In genomic region chr16:632486-633335, GRCh38 we compare ENCODE assay signal across 15 cellular contexts. TPM values are rescaled to one million over a fixed set of nuclear protein-coding genes. Genes with fewer than 3 reads are reported as not detected.
DNase-seq lines count a peak whose midpoint lies in the region; ATAC-seq, FAIRE-seq and TF ChIP-seq lines count a peak whose summit lies in the region.
"Had no signal": no experiment of that assay in that cellular context is flagged by ENCODE, and none has a peak within 500 bp of the region (broad histone marks: within the 10 kb centered on the region; RNA-seq: fewer than 3 reads in every experiment).

No MANE protein-coding gene starts in this region.

- H2AFZ ChIP-seq in GM12878 (ENCODE audit: control insufficient read depth, low read depth, low read length): no peak overlapping the region
- H2AFZ ChIP-seq in GM23338: no peak overlapping the region

- SMC1A ChIA-PET in GM12878 (lab: Charles Lee; ENCODE audit: uncharacterized antibody, unreplicated experiment): no interaction called here

- RAD21 ChIA-PET in GM12878 (lab: Charles Lee; ENCODE audit: unreplicated experiment): no interaction called here

- WGBS in GM12878 (ENCODE audit: insufficient coverage, insufficient replicate concordance, low lambda C conversion rate, missing lambda C conversion rate): 99% methylated on average over 42 of the region's 67 CpGs

- H3K27ac ChIP-seq in HEK293 (ENCODE audit: extremely low read depth, low read depth, low read length) (no peak overlapping the region), GM12878 (ENCODE audit: control insufficient read depth, insufficient read depth) (no peak overlapping the region), GM23338 (ENCODE audit: low read depth) (no peak overlapping the region)
- H3K27ac ChIP-seq: SJSA1 had no signal

- 0 out of 2 replicates have a peak, but pooled peaks cover 3% of the 10 kb centered on the region for H3F3A ChIP-seq in GM23338 (replicated peaks; ENCODE audit: low read depth)

- H3K4me1 ChIP-seq in HEK293 (ENCODE audit: control insufficient read depth, insufficient read depth, low read length) (peaks cover 4% of the 10 kb centered on the region; the same call in 1 of the 2 replicates), GM12878 (ENCODE audit: control insufficient read depth, insufficient read depth, low read length) (peaks cover 4% of the 10 kb centered on the region), GM23338 (ENCODE audit: insufficient read depth) (peaks cover 18% of the 10 kb centered on the region)

- no peak for TF ChIP-seq EP300 in GM12878 (IDR thresholded peaks at IDR 0.05; ENCODE audit: borderline replicate concordance in 1 of 2, control insufficient read depth in 1 of 2, low read depth in 2 of 2, low read length in 2 of 2)

- H3K9me2 ChIP-seq in GM23338 (ENCODE audit: insufficient read depth): no peaks in the 10 kb centered on the region

- H3K36me3 Mint-ChIP-seq in nephron progenitor cell (ENCODE audit: low read depth): peaks cover 5% of the 10 kb centered on the region
- H3K36me3 Mint-ChIP-seq in GM23338 (ENCODE audit: low read depth): no peaks in the 10 kb centered on the region

- H3K4me2 ChIP-seq in GM12878 (ENCODE audit: control insufficient read depth, insufficient read depth) (no peak overlapping the region), GM23338 (no peak overlapping the region)

- H4K20me1 ChIP-seq in GM12878 (ENCODE audit: control insufficient read depth, insufficient read depth): no peaks in the 10 kb centered on the region
- H4K20me1 ChIP-seq in GM23338 (replicated peaks; ENCODE audit: insufficient read depth): no peaks in the 10 kb centered on the region

- ATAC-seq in GM12878: no peak
- ATAC-seq in GM23338: no peak

- no peaks in the 10 kb centered on the region for H3K9me3 ChIP-seq in HEK293 (ENCODE audit: control insufficient read depth, insufficient read depth, low read depth, low read length)
- no peaks in the 10 kb centered on the region for H3K9me3 ChIP-seq in GM12878 (replicated peaks; ENCODE audit: control insufficient read depth, insufficient read depth, low read length)
- H3K9me3 ChIP-seq: Caco-2, MG63, SJSA1 had no signal

- H3K36me3 ChIP-seq in HEK293 (ENCODE audit: control insufficient read depth in 2 of 2, insufficient read depth in 1 of 2, low read length in 2 of 2): peaks cover 0 to 20% of the 10 kb centered on the region in 2 experiments; a peak in 1 of 3 replicates
- peaks cover 0 to 4% of the 10 kb centered on the region in 2 experiments; a peak in 3 of 4 replicates for H3K36me3 ChIP-seq in GM12878 (ENCODE audit: control insufficient read depth in 2 of 2, insufficient read depth in 2 of 2, low read length in 1 of 2)
- no peaks in the 10 kb centered on the region for H3K36me3 ChIP-seq in GM23338 (ENCODE audit: insufficient read depth)

- no peak for TF ChIP-seq CTCF in HEK293 (tag by site-specific recombination; IDR thresholded peaks at IDR 0.05)
- no peak for TF ChIP-seq CTCF in GM12878 (IDR thresholded peaks at IDR 0.05 in 2 of 3, conservative IDR thresholded peaks at IDR 0.05 in 1 of 3; ENCODE audit: control insufficient read depth in 2 of 3, extremely low read depth in 1 of 3, insufficient read depth in 1 of 3, low read depth in 3 of 3, low read length in 3 of 3)
- TF ChIP-seq CTCF in nephron progenitor cell (IDR thresholded peaks at IDR 0.05): no peak
- no peak for TF ChIP-seq CTCF in GM23338 (conservative IDR thresholded peaks at IDR 0.05; ENCODE audit: low read depth in 2 of 2)

- H3K4me1 Mint-ChIP-seq in nephron progenitor cell (peaks cover 43% of the 10 kb centered on the region), GM23338 (peaks cover 17% of the 10 kb centered on the region)

- H3K79me2 ChIP-seq in GM12878 (ENCODE audit: control insufficient read depth, insufficient read depth, low read length) (peaks cover 14% of the 10 kb centered on the region), GM23338 (replicated peaks; ENCODE audit: insufficient read depth) (no peaks in the 10 kb centered on the region; the same call in 1 of the 2 replicates)

- FAIRE-seq in GM12878 (lab: Jason Lieb, UNC): no peak
- FAIRE-seq in RCC 7860 (lab: Jason Lieb, UNC): no peak

- CTCF ChIA-PET in HEK293 (lab: Yijun Ruan, JAX) (no interaction called here), GM12878 (lab: Yijun Ruan, JAX) (no interaction called here)

- H3K9me3 Mint-ChIP-seq in nephron progenitor cell (no peaks in the 10 kb centered on the region), GM23338 (peaks cover 4% of the 10 kb centered on the region; the same call in 2 of the 3 replicates)

- H3K27me3 Mint-ChIP-seq in nephron progenitor cell (ENCODE audit: low read depth, poor library complexity): peaks cover 6% of the 10 kb centered on the region
- H3K27me3 Mint-ChIP-seq in GM23338 (ENCODE audit: insufficient read depth, low read depth, poor library complexity): peaks cover 17% of the 10 kb centered on the region

- no peak for TF ChIP-seq RAD21 in GM12878 (IDR thresholded peaks at IDR 0.05; ENCODE audit: insufficient read depth, low read depth, low read length)

- H3K27ac Mint-ChIP-seq in nephron progenitor cell (no peak overlapping the region), GM23338 (no peak overlapping the region)
- H3K27ac Mint-ChIP-seq: H9 had no signal

- TF ChIP-seq POLR2A in GM12878 (IDR thresholded peaks at IDR 0.05; ENCODE audit: low read depth, low read length): peak; percentile 37

- no peaks in the 10 kb centered on the region for H3K27me3 ChIP-seq in GM12878 (replicated peaks in 1 of 2; ENCODE audit: control insufficient read depth in 2 of 2, insufficient read depth in 2 of 2, low read length in 1 of 2)
- no peaks in the 10 kb centered on the region for H3K27me3 ChIP-seq in GM23338 (ENCODE audit: insufficient read depth)
- H3K27me3 ChIP-seq: MG63, SJSA1 had no signal

- intact Hi-C loops in GM12878 (cut with micrococcal nuclease; ENCODE audit: unreplicated experiment): no loop called here

- DNase-seq in GM12878 (ENCODE audit: low read depth, low spot score) (no peak), nephron progenitor cell (no peak), GM23338 (ENCODE audit: low spot score) (no peak), AG08395 (ENCODE audit: low spot score) (no peak), RCC 7860 (ENCODE audit: low spot score) (no peak)
- DNase-seq: AML-193, Caco-2, H9, MG63, NCI-H1105 treated with DMSO at 0.1 percent for 48 hours, NCI-H1930, NCI-H2171, NCI-H774 had no signal

- H3K4me3 ChIP-seq in HEK293 (ENCODE audit: low read depth, low read length): no peak overlapping the region
- no peak overlapping the region for H3K4me3 ChIP-seq in GM12878
- H3K4me3 ChIP-seq in GM23338: no peak overlapping the region
- H3K4me3 ChIP-seq: MG63, SJSA1 had no signal

- BruUV-seq in GM12878 (replicated peaks; lab: Mats Ljungman, UMichigan): no TSS peak

- POLR2A ChIA-PET in HEK293 (lab: Yijun Ruan, JAX) (interaction anchor here (1.3 kb wide), 1 partner anchor 8 kb away, joined by 3 read pairs; no protein-coding TSS in a partner anchor), GM12878 (lab: Charles Lee) (no interaction called here)

- H3K4me3 Mint-ChIP-seq in nephron progenitor cell (peak overlapping the region; percentile 86), GM23338 (no peak overlapping the region)

- in situ Hi-C loops in GM12878 (cut with MboI): no loop called here

- H3K9ac ChIP-seq in GM12878 (ENCODE audit: control insufficient read depth, insufficient read depth, low read length): no peak overlapping the region

RNA-seq across cellular contexts. Expression of gene WFIKKN1, which starts 1.9 kb away (rescaled TPM):
- 0.71 and 1.3 TPM in 2 replicates for total RNA-seq in GM12878 (2013; cell fraction: nucleolus; rRNA removed)
- total RNA-seq in GM12878 (2014; rRNA removed): 0.06 and 0.11 TPM in 2 replicates
- 0.04 TPM in 1 of 2 replicates, not detected in the other for total RNA-seq in GM12878 (2014; rRNA removed; fragmentation: Illumina TruSeq; extraction: Trizol)
- total RNA-seq in GM12878 (2021): 0.27 and 0.41 TPM in 2 replicates
- not detected for polyA plus RNA-seq in GM12878 (2011; ENCODE audit: low read depth)
- polyA plus RNA-seq in GM12878 (2011; rRNA removed): 0.01 and 0.03 TPM in 2 replicates
- 0.04 and 0.08 TPM in 2 replicates for polyA plus RNA-seq in GM12878 (2011; cell fraction: cytosol; rRNA removed)
- 0.81 and 1.0 TPM in 2 replicates for polyA plus RNA-seq in GM12878 (2011; cell fraction: nucleus; rRNA removed)
- polyA plus RNA-seq in GM12878 (2012): 0.12 and 0.18 TPM in 2 replicates
- polyA plus RNA-seq in GM12878 (2014; fragmentation: Illumina TruSeq; extraction: Trizol): 0.01 TPM in 1 of 2 replicates, not detected in the other
- not detected for polyA plus RNA-seq in GM12878 (2014; fragmentation: Nextera tagmentation; extraction: Ambion mirVana)
- 0.15 and 0.62 TPM in 2 replicates for polyA plus RNA-seq in GM12878 (2014; rRNA removed)
- polyA plus RNA-seq in GM12878 (2016; fragmentation: Nextera tagmentation; extraction: Ambion mirVana): under 1 TPM; 0.05 to 0.19 TPM
- polyA minus RNA-seq in GM12878 (2011; rRNA and poly(A)+ RNA removed): 0.05 and 0.07 TPM in 2 replicates
- polyA minus RNA-seq in GM12878 (2011; cell fraction: cytosol; rRNA and poly(A)+ RNA removed): not detected in 2 replicates
- polyA minus RNA-seq in GM12878 (2011; cell fraction: nucleus; rRNA and poly(A)+ RNA removed): 0.36 and 0.86 TPM in 2 replicates
- total RNA-seq in GM23338 (2014; rRNA removed; shearing (Covaris generic)): 6.8 and 11.2 TPM in 2 replicates
- 3.5 and 4.0 TPM in 2 replicates for polyA plus RNA-seq in GM23338 (2016; fragmentation: Nextera tagmentation; extraction: Ambion mirVana)

RNA-seq across cellular contexts. Expression of gene METTL26, which starts 3.4 kb away (rescaled TPM):
- total RNA-seq in GM12878 (2013; cell fraction: nucleolus; rRNA removed): 36.1 and 45.7 TPM in 2 replicates
- total RNA-seq in GM12878 (2014; rRNA removed) (107 and 116 TPM in 2 replicates), GM12878 (2014; rRNA removed; fragmentation: Illumina TruSeq; extraction: Trizol) (31.9 and 36.2 TPM in 2 replicates), GM12878 (2021) (94.0 and 97.0 TPM in 2 replicates)
- 18.2 TPM for polyA plus RNA-seq in GM12878 (2011; ENCODE audit: low read depth)
- polyA plus RNA-seq in GM12878 (2011; rRNA removed) (33.7 and 61.6 TPM in 2 replicates), GM12878 (2014; fragmentation: Illumina TruSeq; extraction: Trizol) (14.0 and 25.0 TPM in 2 replicates), GM12878 (2014; fragmentation: Nextera tagmentation; extraction: Ambion mirVana) (10 to 100 TPM in 1 of 2 experiments, 1 to 10 TPM in 1; 5.4 to 12.0 TPM), GM12878 (2014; rRNA removed) (163 and 172 TPM in 2 replicates), GM12878 (2016; fragmentation: Nextera tagmentation; extraction: Ambion mirVana) (100 to 1,000 TPM; 140 to 155 TPM), GM23338 (2016; fragmentation: Nextera tagmentation; extraction: Ambion mirVana) (223 and 225 TPM in 2 replicates)
- 85.5 and 144 TPM in 2 replicates for polyA plus RNA-seq in GM12878 (2011; cell fraction: cytosol; rRNA removed)
- polyA plus RNA-seq in GM12878 (2011; cell fraction: nucleus; rRNA removed): 134 and 142 TPM in 2 replicates
- 70.4 and 79.4 TPM in 2 replicates for polyA plus RNA-seq in GM12878 (2012)
- polyA minus RNA-seq in GM12878 (2011; rRNA and poly(A)+ RNA removed): 9.9 and 31.1 TPM in 2 replicates
- 32.5 and 41.2 TPM in 2 replicates for polyA minus RNA-seq in GM12878 (2011; cell fraction: cytosol; rRNA and poly(A)+ RNA removed)
- 34.7 and 43.1 TPM in 2 replicates for polyA minus RNA-seq in GM12878 (2011; cell fraction: nucleus; rRNA and poly(A)+ RNA removed)
- total RNA-seq in GM23338 (2014; rRNA removed; shearing (Covaris generic)): 131 and 153 TPM in 2 replicates

RNA-seq across cellular contexts. Expression of gene MCRIP2, which starts 8.9 kb away (rescaled TPM):
- 42.8 and 49.5 TPM in 2 replicates for total RNA-seq in GM12878 (2013; cell fraction: nucleolus; rRNA removed)
- total RNA-seq in GM12878 (2014; rRNA removed): 77.5 and 93.1 TPM in 2 replicates
- 16.9 and 21.3 TPM in 2 replicates for total RNA-seq in GM12878 (2014; rRNA removed; fragmentation: Illumina TruSeq; extraction: Trizol)
- 83.0 and 92.2 TPM in 2 replicates for total RNA-seq in GM12878 (2021)
- 12.3 TPM for polyA plus RNA-seq in GM12878 (2011; ENCODE audit: low read depth)
- 15.2 and 37.4 TPM in 2 replicates for polyA plus RNA-seq in GM12878 (2011; rRNA removed)
- 76.4 and 115 TPM in 2 replicates for polyA plus RNA-seq in GM12878 (2011; cell fraction: cytosol; rRNA removed)
- 85.8 and 105 TPM in 2 replicates for polyA plus RNA-seq in GM12878 (2011; cell fraction: nucleus; rRNA removed)
- polyA plus RNA-seq in GM12878 (2012): 44.3 and 57.9 TPM in 2 replicates
- 1.6 and 6.1 TPM in 2 replicates for polyA plus RNA-seq in GM12878 (2014; fragmentation: Illumina TruSeq; extraction: Trizol)
- polyA plus RNA-seq in GM12878 (2014; fragmentation: Nextera tagmentation; extraction: Ambion mirVana): 1 to 10 TPM in 1 of 2 experiments, under 1 TPM in 1; 0.19 to 4.3 TPM
- polyA plus RNA-seq in GM12878 (2014; rRNA removed): 83.0 and 105 TPM in 2 replicates
- polyA plus RNA-seq in GM12878 (2016; fragmentation: Nextera tagmentation; extraction: Ambion mirVana): 10 to 100 TPM; 78.3 to 84.5 TPM
- polyA minus RNA-seq in GM12878 (2011; rRNA and poly(A)+ RNA removed): 8.6 and 27.5 TPM in 2 replicates
- 18.1 and 21.1 TPM in 2 replicates for polyA minus RNA-seq in GM12878 (2011; cell fraction: cytosol; rRNA and poly(A)+ RNA removed)
- polyA minus RNA-seq in GM12878 (2011; cell fraction: nucleus; rRNA and poly(A)+ RNA removed): 16.1 and 27.6 TPM in 2 replicates
- total RNA-seq in GM23338 (2014; rRNA removed; shearing (Covaris generic)): 53.2 and 64.3 TPM in 2 replicates
- 67.7 and 80.2 TPM in 2 replicates for polyA plus RNA-seq in GM23338 (2016; fragmentation: Nextera tagmentation; extraction: Ambion mirVana)

RNA-seq across cellular contexts. Expression of gene WDR90, which starts 16.5 kb away (rescaled TPM):
- total RNA-seq in GM12878 (2013; cell fraction: nucleolus; rRNA removed): 113 and 123 TPM in 2 replicates
- total RNA-seq in GM12878 (2014; rRNA removed) (20.2 and 25.2 TPM in 2 replicates), GM12878 (2014; rRNA removed; fragmentation: Illumina TruSeq; extraction: Trizol) (6.9 and 7.4 TPM in 2 replicates), GM12878 (2021) (55.5 and 65.0 TPM in 2 replicates)
- 6.7 TPM for polyA plus RNA-seq in GM12878 (2011; ENCODE audit: low read depth)
- polyA plus RNA-seq in GM12878 (2011; rRNA removed) (8.4 and 13.0 TPM in 2 replicates), GM12878 (2014; fragmentation: Illumina TruSeq; extraction: Trizol) (0.79 and 5.9 TPM in 2 replicates), GM12878 (2014; fragmentation: Nextera tagmentation; extraction: Ambion mirVana) (1 to 10 TPM; 2.0 to 5.9 TPM), GM12878 (2014; rRNA removed) (56.5 and 67.0 TPM in 2 replicates), GM12878 (2016; fragmentation: Nextera tagmentation; extraction: Ambion mirVana) (10 to 100 TPM; 20.4 to 24.8 TPM), GM23338 (2016; fragmentation: Nextera tagmentation; extraction: Ambion mirVana) (25.9 and 26.3 TPM in 2 replicates)
- 13.5 and 23.7 TPM in 2 replicates for polyA plus RNA-seq in GM12878 (2011; cell fraction: cytosol; rRNA removed)
- polyA plus RNA-seq in GM12878 (2011; cell fraction: nucleus; rRNA removed): 303 and 408 TPM in 2 replicates
- 25.9 and 32.2 TPM in 2 replicates for polyA plus RNA-seq in GM12878 (2012)
- polyA minus RNA-seq in GM12878 (2011; rRNA and poly(A)+ RNA removed): 8.3 and 17.8 TPM in 2 replicates
- 8.8 and 10.2 TPM in 2 replicates for polyA minus RNA-seq in GM12878 (2011; cell fraction: cytosol; rRNA and poly(A)+ RNA removed)
- 45.9 and 75.3 TPM in 2 replicates for polyA minus RNA-seq in GM12878 (2011; cell fraction: nucleus; rRNA and poly(A)+ RNA removed)
- 42.2 and 44.4 TPM in 2 replicates for total RNA-seq in GM23338 (2014; rRNA removed; shearing (Covaris generic))

RNA-seq across cellular contexts. Expression of gene RHOT2, which starts 35.2 kb away (rescaled TPM):
- 119 and 139 TPM in 2 replicates for total RNA-seq in GM12878 (2013; cell fraction: nucleolus; rRNA removed)
- total RNA-seq in GM12878 (2014; rRNA removed) (57.3 and 77.8 TPM in 2 replicates), GM12878 (2014; rRNA removed; fragmentation: Illumina TruSeq; extraction: Trizol) (20.6 and 23.5 TPM in 2 replicates), GM12878 (2021) (149 and 167 TPM in 2 replicates)
- 39.2 TPM for polyA plus RNA-seq in GM12878 (2011; ENCODE audit: low read depth)
- polyA plus RNA-seq in GM12878 (2011; rRNA removed) (31.1 and 61.9 TPM in 2 replicates), GM12878 (2014; fragmentation: Illumina TruSeq; extraction: Trizol) (9.4 and 44.3 TPM in 2 replicates), GM12878 (2014; fragmentation: Nextera tagmentation; extraction: Ambion mirVana) (1 to 10 TPM; 3.7 to 5.6 TPM), GM12878 (2014; rRNA removed) (174 and 190 TPM in 2 replicates), GM12878 (2016; fragmentation: Nextera tagmentation; extraction: Ambion mirVana) (100 to 1,000 TPM; 124 to 141 TPM), GM23338 (2016; fragmentation: Nextera tagmentation; extraction: Ambion mirVana) (159 and 163 TPM in 2 replicates)
- 64.6 and 110 TPM in 2 replicates for polyA plus RNA-seq in GM12878 (2011; cell fraction: cytosol; rRNA removed)
- 755 and 892 TPM in 2 replicates for polyA plus RNA-seq in GM12878 (2011; cell fraction: nucleus; rRNA removed)
- 84.4 and 122 TPM in 2 replicates for polyA plus RNA-seq in GM12878 (2012)
- 17.0 and 34.0 TPM in 2 replicates for polyA minus RNA-seq in GM12878 (2011; rRNA and poly(A)+ RNA removed)
- 28.9 and 35.5 TPM in 2 replicates for polyA minus RNA-seq in GM12878 (2011; cell fraction: cytosol; rRNA and poly(A)+ RNA removed)
- 107 and 163 TPM in 2 replicates for polyA minus RNA-seq in GM12878 (2011; cell fraction: nucleus; rRNA and poly(A)+ RNA removed)
- 93.8 and 129 TPM in 2 replicates for total RNA-seq in GM23338 (2014; rRNA removed; shearing (Covaris generic))
